Comparison of ENCODE assay signal across 19 cellular contexts in genomic region chr20:2793471-2793870, GRCh38. TPM values are rescaled to one million over a fixed set of nuclear protein-coding genes. Genes with fewer than 3 reads are reported as not detected.
A peak's percentile ranks its signal among the peaks of the same experiment; 100 is the strongest.
DNase-seq lines count a peak whose midpoint lies in the region; FAIRE-seq and TF ChIP-seq lines count a peak whose summit lies in the region.
"Had no signal": no experiment of that assay in that cellular context is flagged by ENCODE, and none has a peak within 500 bp of the region (broad histone marks: within the 10 kb centered on the region; RNA-seq: fewer than 3 reads in every experiment).

No MANE protein-coding gene starts in this region.

- H2BK120ac ChIP-seq in trophoblast cell (ENCODE audit: insufficient read depth, low read length, poor library complexity) = no peak overlapping the region

- DNase-seq in AG20443 (ENCODE audit: low spot score) (peak; percentile 3), nephron progenitor cell (no peak), trophoblast cell (no peak), D721Med (ENCODE audit: insufficient read length, low spot score) (no peak)
- DNase-seq in activated CD4-positive, alpha-beta T cell treated with anti-CD3 and anti-CD28 coated beads, Interleukin-2, amount 50 U/mL, for 48 hours = no peak
- DNase-seq: BE2C; C1 segment of cervical spinal cord; Caco-2; CD4-positive, CD25-positive, alpha-beta regulatory T cell; DMS153; DMS79 treated with DMSO at 0.1 percent for 48 hours; GF-D8; HFFc6; IMR-90 had no signal

- H3K79me1 ChIP-seq in trophoblast cell (ENCODE audit: low read length) = no peaks in the 10 kb centered on the region

- H3K4me3 Mint-ChIP-seq in nephron progenitor cell = no peak overlapping the region
- H3K4me3 Mint-ChIP-seq: CD4-positive, CD25-positive, alpha-beta regulatory T cell; GM23338; HFFc6 had no signal

- no peak overlapping the region for H3K4ac ChIP-seq in trophoblast cell (ENCODE audit: low read depth, low read length)

- H3K9ac ChIP-seq in trophoblast cell (ENCODE audit: low read length) = no peak overlapping the region

- H3K27ac ChIP-seq in trophoblast cell (ENCODE audit: low read depth, low read length) = no peak overlapping the region

- H3K4me3 ChIP-seq in trophoblast cell (ENCODE audit: low read depth, low read length) = peak overlapping the region; percentile 27
- H3K4me3 ChIP-seq: GM23338, K562 had no signal

- H4K8ac ChIP-seq in trophoblast cell (ENCODE audit: low read depth, low read length) = no peak overlapping the region

- no peak overlapping the region for H3K23ac ChIP-seq in trophoblast cell (ENCODE audit: low read length)

- H3K4me2 ChIP-seq in trophoblast cell (ENCODE audit: low read length) = no peak overlapping the region
- H3K4me2 ChIP-seq: GM23338 had no signal

- peak overlapping the region; percentile 92 for H3K27ac Mint-ChIP-seq in nephron progenitor cell
- H3K27ac Mint-ChIP-seq: GM23338, HFFc6 had no signal

- H4K91ac ChIP-seq in trophoblast cell (ENCODE audit: low read depth, low read length) = no peak overlapping the region

- TF ChIP-seq POLR2A in GM19193 (IDR thresholded peaks at IDR 0.05; ENCODE audit: extremely low read depth, insufficient read depth, insufficient read length) = peak; percentile 2

- H3K36me3 ChIP-seq in trophoblast cell (ENCODE audit: control insufficient read depth in 1 of 2, insufficient read depth in 2 of 2, low read length in 2 of 2) = peaks cover 22 to 30% of the 10 kb centered on the region in 2 experiments
- H3K36me3 ChIP-seq: BE2C had no signal

- no peak overlapping the region for H3K14ac ChIP-seq in trophoblast cell (ENCODE audit: low read length)

- H3K4me1 ChIP-seq in trophoblast cell (ENCODE audit: control insufficient read depth in 1 of 2, insufficient read depth in 2 of 2, low read length in 2 of 2) = no peaks in the 10 kb centered on the region
- H3K4me1 ChIP-seq: BE2C, Caco-2 had no signal

- no peak overlapping the region for H2BK12ac ChIP-seq in trophoblast cell (ENCODE audit: low read length)

- H3K27me3 Mint-ChIP-seq in nephron progenitor cell (ENCODE audit: low read depth, poor library complexity) = no peaks in the 10 kb centered on the region

- H2AFZ ChIP-seq in trophoblast cell (ENCODE audit: insufficient read depth, low read length, poor library complexity) = no peak overlapping the region
- H2AFZ ChIP-seq: GM23338 had no signal

- no peak for FAIRE-seq in D721Med (lab: Jason Lieb, UNC)
- FAIRE-seq: H54, HTR-8/SVneo, K562 had no signal

- H3K79me2 ChIP-seq in trophoblast cell (ENCODE audit: control insufficient read depth, insufficient read depth, low read length, poor library complexity) = no peaks in the 10 kb centered on the region

- H2AK5ac ChIP-seq in trophoblast cell (ENCODE audit: low read length) = no peak overlapping the region

- no peaks in the 10 kb centered on the region for H3K27me3 ChIP-seq in trophoblast cell (ENCODE audit: insufficient read depth, low read length)

- peaks cover 12% of the 10 kb centered on the region for H3K4me1 Mint-ChIP-seq in nephron progenitor cell
- H3K4me1 Mint-ChIP-seq: GM23338 had no signal

- no peaks in the 10 kb centered on the region for H3K9me3 ChIP-seq in trophoblast cell (ENCODE audit: insufficient read depth, low read depth, low read length)
- H3K9me3 ChIP-seq: BE2C, Caco-2 had no signal

- H2BK5ac ChIP-seq in trophoblast cell (ENCODE audit: low read depth, low read length, poor library complexity) = no peak overlapping the region

- H4K12ac ChIP-seq in trophoblast cell (ENCODE audit: low read depth, low read length) = no peak overlapping the region

- no CpG with 5 or more reads among the region's 6 CpGs for WGBS in trophoblast cell (ENCODE audit: extremely low coverage, insufficient coverage, insufficient read length)

- peaks cover 56% of the 10 kb centered on the region for H3K36me3 Mint-ChIP-seq in nephron progenitor cell (ENCODE audit: low read depth)
- H3K36me3 Mint-ChIP-seq: CD4-positive, CD25-positive, alpha-beta regulatory T cell had no signal

- no peak for TF ChIP-seq CTCF in nephron progenitor cell (IDR thresholded peaks at IDR 0.05)
- no peak for TF ChIP-seq CTCF in D721Med (IDR thresholded peaks at IDR 0.05; ENCODE audit: insufficient read depth, missing control alignments)

- H3K18ac ChIP-seq in trophoblast cell (ENCODE audit: low read length) = no peak overlapping the region

- H3K9me3 Mint-ChIP-seq in nephron progenitor cell = peaks cover 12% of the 10 kb centered on the region
- H3K9me3 Mint-ChIP-seq: CD4-positive, CD25-positive, alpha-beta regulatory T cell; GM23338; HFFc6 had no signal

RNA-seq across cellular contexts. Expression of gene CPXM1, which starts 7.0 kb away (rescaled TPM):
- 21.0 and 21.4 TPM in 2 replicates for polyA plus RNA-seq in trophoblast cell (2013)

RNA-seq across cellular contexts. Expression of gene C20orf141, which starts 21.3 kb away (rescaled TPM):
- polyA plus RNA-seq in trophoblast cell (2013) = 0.19 and 0.31 TPM in 2 replicates
- polyA plus RNA-seq: CD4-positive, CD25-positive, alpha-beta regulatory T cell; GM23338; K562 had no signal

RNA-seq across cellular contexts. Expression of gene TMEM239, which starts 22.7 kb away (rescaled TPM):
- polyA plus RNA-seq in trophoblast cell (2013) = 0.01 TPM in 1 of 2 replicates, not detected in the other
- polyA plus RNA-seq: CD4-positive, CD25-positive, alpha-beta regulatory T cell; GM23338; K562 had no signal

RNA-seq across cellular contexts. Expression of gene PCED1A, which starts 47.0 kb away (rescaled TPM):
- polyA plus RNA-seq in trophoblast cell (2013) = 31.4 and 32.3 TPM in 2 replicates

RNA-seq across cellular contexts. Expression of gene VPS16, which starts 47.1 kb away (rescaled TPM):
- 18.4 and 19.2 TPM in 2 replicates for polyA plus RNA-seq in trophoblast cell (2013)
